In the genomic region with DNA sequence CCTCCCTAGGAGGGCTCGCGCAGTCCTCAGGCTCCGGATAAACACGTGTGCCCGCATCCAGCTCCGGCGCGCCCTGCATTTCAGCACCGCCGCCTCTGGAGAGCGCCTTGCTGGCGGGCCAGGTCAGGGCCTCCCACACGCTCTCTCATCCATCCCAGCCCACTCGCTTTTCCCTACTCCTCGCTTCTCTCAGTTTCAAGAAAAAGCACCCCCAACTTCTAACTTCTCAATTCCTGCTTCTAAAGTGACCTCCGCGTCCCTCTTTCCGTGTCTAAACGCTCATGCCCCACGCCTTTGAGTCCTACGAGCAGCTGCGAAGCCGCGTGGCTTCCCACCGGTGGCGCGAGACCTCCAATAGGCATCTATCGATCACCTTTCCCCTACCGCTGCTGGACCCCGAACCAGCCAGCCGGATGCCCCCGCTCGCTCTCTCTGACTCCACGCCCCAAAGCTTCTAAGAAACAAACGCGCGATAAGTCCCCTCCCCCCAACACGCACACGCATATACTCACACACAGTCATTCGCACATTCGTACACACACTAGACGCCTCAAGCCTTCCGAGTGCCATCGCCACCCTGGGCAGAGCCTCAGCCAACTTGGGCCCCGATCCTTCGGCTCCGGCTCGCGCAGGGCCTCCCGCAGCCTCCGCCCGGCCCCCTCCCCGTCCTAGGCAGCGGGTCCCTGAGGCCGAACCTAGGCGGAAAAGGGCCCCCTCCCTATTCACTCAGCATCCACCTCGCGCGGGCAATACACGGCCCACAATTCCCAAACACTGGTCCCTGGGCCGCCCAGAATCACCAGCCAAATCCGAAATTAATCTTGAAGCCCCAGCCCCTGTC, we compare ENCODE assay signal across 8 cellular contexts. TPM values are rescaled to one million over a fixed set of nuclear protein-coding genes. Genes with fewer than 3 reads are reported as not detected.
DNase-seq lines count a peak whose midpoint lies in the region; ATAC-seq and TF ChIP-seq lines count a peak whose summit lies in the region.

No MANE protein-coding gene starts in this region.

- H3K36me3 ChIP-seq in BE2C = no peaks in the 10 kb centered on the region
- H3K36me3 ChIP-seq in MG63 = no peaks in the 10 kb centered on the region
- H3K36me3 ChIP-seq in liver (ENCODE audit: control insufficient read depth in 4 of 4, insufficient read depth in 3 of 4, low read depth in 1 of 4, low read length in 3 of 4) = no peaks in the 10 kb centered on the region

- no peaks in the 10 kb centered on the region for H3K27me3 ChIP-seq in BE2C
- peaks cover 56% of the 10 kb centered on the region for H3K27me3 ChIP-seq in MG63
- peaks cover 3 to 16% (median 9%) of the 10 kb centered on the region in 4 donors for H3K27me3 ChIP-seq in liver (ENCODE audit: control insufficient read depth in 4 of 4, insufficient read depth in 4 of 4, low read length in 3 of 4)

- 8% methylated on average over 62 of the region's 62 CpGs for WGBS in liver

- no peak for TF ChIP-seq RAD21 in liver (IDR thresholded peaks at IDR 0.05)

- H3K9me3 ChIP-seq in BE2C (no peaks in the 10 kb centered on the region), MG63 (no peaks in the 10 kb centered on the region), liver (ENCODE audit: control insufficient read depth in 4 of 4, low read length in 3 of 4) (no peaks in the 10 kb centered on the region)

- H3K4me3 ChIP-seq in BE2C (ENCODE audit: low read depth, low read length) (peak overlapping the region; percentile 95), MG63 (no peak overlapping the region), liver (ENCODE audit: low read depth in 1 of 3, low read length in 3 of 3) (peak overlapping the region in 2 of 3 donors; percentile 35 to 43)

- DNase-seq in BE2C (peak; percentile 87), MG63 (peak; percentile 70), ecto neural progenitor cell (ENCODE audit: low spot score) (peak; percentile 87)
- DNase-seq in activated CD4-positive, alpha-beta T cell treated with anti-CD3 and anti-CD28 coated beads for 48 hours = peak; percentile 59
- DNase-seq in stimulated activated CD4-positive, alpha-beta T cell treated with anti-CD3 and anti-CD28 coated beads, Interleukin-2, amount 100 ng/mL, for 4 hours (ENCODE audit: low read depth) = peak; percentile 2

- H3K27ac ChIP-seq in liver (ENCODE audit: low read depth in 1 of 2, low read length in 2 of 2) = no peak overlapping the region

- no peak overlapping the region for H3K9ac ChIP-seq in liver (ENCODE audit: low read depth in 1 of 2, low read length in 2 of 2)

- ATAC-seq in GM18519 (IDR thresholded peaks at IDR 0.05; ENCODE audit: low FRiP score, unreplicated experiment) (no peak), HG03432 (IDR thresholded peaks at IDR 0.05; ENCODE audit: unreplicated experiment) (no peak)

- TF ChIP-seq CTCF in BE2C (IDR thresholded peaks at IDR 0.05; ENCODE audit: low read depth, low read length) (peak; percentile 38), liver (IDR thresholded peaks at IDR 0.05; ENCODE audit: low read depth, low read length, missing input control) (no peak)

- H3K4me1 ChIP-seq in BE2C (no peaks in the 10 kb centered on the region), liver (ENCODE audit: control insufficient read depth in 4 of 4, insufficient read depth in 4 of 4, low read length in 3 of 4) (peaks cover 9 to 18% (median 16%) of the 10 kb centered on the region in 4 donors)

TF ChIP-seq in liver, 16 proteins besides CTCF, POLR2A, EP300 and RAD21:
- TF ChIP-seq FOXA2 (IDR thresholded peaks at IDR 0.05) (no peak), RXRA (IDR thresholded peaks at IDR 0.05) (no peak), GABPA (IDR thresholded peaks at IDR 0.05 in 1 of 2, conservative IDR thresholded peaks at IDR 0.05 in 1 of 2) (no peak), EGR1 (IDR thresholded peaks at IDR 0.05; ENCODE audit: low read depth in 2 of 2) (no peak), TAF1 (conservative IDR thresholded peaks at IDR 0.05) (no peak), YY1 (IDR thresholded peaks at IDR 0.05) (no peak), HNF4A (conservative IDR thresholded peaks at IDR 0.05) (no peak), NR2F2 (IDR thresholded peaks at IDR 0.05) (peak; percentile 40), SP1 (IDR thresholded peaks at IDR 0.05) (no peak), JUND (IDR thresholded peaks at IDR 0.05) (no peak), HNF4G (IDR thresholded peaks at IDR 0.05) (no peak)
- TF ChIP-seq, protein P1, sequence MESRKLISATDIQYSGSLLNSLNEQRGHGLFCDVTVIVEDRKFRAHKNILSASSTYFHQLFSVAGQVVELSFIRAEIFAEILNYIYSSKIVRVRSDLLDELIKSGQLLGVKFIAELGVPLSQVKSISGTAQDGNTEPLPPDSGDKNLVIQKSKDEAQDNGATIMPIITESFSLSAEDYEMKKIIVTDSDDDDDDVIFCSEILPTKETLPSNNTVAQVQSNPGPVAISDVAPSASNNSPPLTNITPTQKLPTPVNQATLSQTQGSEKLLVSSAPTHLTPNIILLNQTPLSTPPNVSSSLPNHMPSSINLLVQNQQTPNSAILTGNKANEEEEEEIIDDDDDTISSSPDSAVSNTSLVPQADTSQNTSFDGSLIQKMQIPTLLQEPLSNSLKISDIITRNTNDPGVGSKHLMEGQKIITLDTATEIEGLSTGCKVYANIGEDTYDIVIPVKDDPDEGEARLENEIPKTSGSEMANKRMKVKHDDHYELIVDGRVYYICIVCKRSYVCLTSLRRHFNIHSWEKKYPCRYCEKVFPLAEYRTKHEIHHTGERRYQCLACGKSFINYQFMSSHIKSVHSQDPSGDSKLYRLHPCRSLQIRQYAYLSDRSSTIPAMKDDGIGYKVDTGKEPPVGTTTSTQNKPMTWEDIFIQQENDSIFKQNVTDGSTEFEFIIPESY (IDR thresholded peaks at IDR 0.05) = no peak
- TF ChIP-seq, protein P2, sequence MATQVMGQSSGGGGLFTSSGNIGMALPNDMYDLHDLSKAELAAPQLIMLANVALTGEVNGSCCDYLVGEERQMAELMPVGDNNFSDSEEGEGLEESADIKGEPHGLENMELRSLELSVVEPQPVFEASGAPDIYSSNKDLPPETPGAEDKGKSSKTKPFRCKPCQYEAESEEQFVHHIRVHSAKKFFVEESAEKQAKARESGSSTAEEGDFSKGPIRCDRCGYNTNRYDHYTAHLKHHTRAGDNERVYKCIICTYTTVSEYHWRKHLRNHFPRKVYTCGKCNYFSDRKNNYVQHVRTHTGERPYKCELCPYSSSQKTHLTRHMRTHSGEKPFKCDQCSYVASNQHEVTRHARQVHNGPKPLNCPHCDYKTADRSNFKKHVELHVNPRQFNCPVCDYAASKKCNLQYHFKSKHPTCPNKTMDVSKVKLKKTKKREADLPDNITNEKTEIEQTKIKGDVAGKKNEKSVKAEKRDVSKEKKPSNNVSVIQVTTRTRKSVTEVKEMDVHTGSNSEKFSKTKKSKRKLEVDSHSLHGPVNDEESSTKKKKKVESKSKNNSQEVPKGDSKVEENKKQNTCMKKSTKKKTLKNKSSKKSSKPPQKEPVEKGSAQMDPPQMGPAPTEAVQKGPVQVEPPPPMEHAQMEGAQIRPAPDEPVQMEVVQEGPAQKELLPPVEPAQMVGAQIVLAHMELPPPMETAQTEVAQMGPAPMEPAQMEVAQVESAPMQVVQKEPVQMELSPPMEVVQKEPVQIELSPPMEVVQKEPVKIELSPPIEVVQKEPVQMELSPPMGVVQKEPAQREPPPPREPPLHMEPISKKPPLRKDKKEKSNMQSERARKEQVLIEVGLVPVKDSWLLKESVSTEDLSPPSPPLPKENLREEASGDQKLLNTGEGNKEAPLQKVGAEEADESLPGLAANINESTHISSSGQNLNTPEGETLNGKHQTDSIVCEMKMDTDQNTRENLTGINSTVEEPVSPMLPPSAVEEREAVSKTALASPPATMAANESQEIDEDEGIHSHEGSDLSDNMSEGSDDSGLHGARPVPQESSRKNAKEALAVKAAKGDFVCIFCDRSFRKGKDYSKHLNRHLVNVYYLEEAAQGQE (IDR thresholded peaks at IDR 0.05) = peak; percentile 100
- TF ChIP-seq, protein P3, sequence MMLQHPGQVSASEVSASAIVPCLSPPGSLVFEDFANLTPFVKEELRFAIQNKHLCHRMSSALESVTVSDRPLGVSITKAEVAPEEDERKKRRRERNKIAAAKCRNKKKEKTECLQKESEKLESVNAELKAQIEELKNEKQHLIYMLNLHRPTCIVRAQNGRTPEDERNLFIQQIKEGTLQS (IDR thresholded peaks at IDR 0.05) = no peak
- TF ChIP-seq, protein P4, sequence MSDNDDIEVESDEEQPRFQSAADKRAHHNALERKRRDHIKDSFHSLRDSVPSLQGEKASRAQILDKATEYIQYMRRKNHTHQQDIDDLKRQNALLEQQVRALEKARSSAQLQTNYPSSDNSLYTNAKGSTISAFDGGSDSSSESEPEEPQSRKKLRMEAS (IDR thresholded peaks at IDR 0.05) = no peak

RNA-seq across cellular contexts. Expression of a gene that starts 1.1 kb away (rescaled TPM):
- polyA plus RNA-seq in BE2C (2012; ENCODE audit: insufficient read depth, insufficient read length, low read depth) = 42.4 TPM
- 0.07 TPM in 1 of 2 replicates, not detected in the other for total RNA-seq in MG63 (2014; rRNA removed; shearing (Covaris generic); ENCODE audit: low replicate concordance)
- total RNA-seq in liver = under 1 TPM; under 0.01 to 0.05 TPM
- under 1 TPM in 1 of 2 donors, not detected in 1; 0.07 TPM for polyA plus RNA-seq in liver

RNA-seq across cellular contexts. Expression of a gene that starts 55.2 kb away (rescaled TPM):
- 46.9 TPM for polyA plus RNA-seq in BE2C (2012; ENCODE audit: insufficient read depth, insufficient read length, low read depth)
- 28.2 and 86.2 TPM in 2 replicates for total RNA-seq in MG63 (2014; rRNA removed; shearing (Covaris generic); ENCODE audit: low replicate concordance)
- 10 to 100 TPM; 14.2 to 28.7 TPM for total RNA-seq in liver
- polyA plus RNA-seq in liver = 10 to 100 TPM in 1 of 2 donors, 1 to 10 TPM in 1; 9.5 to 13.0 TPM

Comparison
In these comparisons a context has a peak if more than half of its experiments do, and no peak if none do; other contexts are left out.
1. DNase-seq: peak in every context shown above with its lines; median percentile 87 in BE2C; 87 in ecto neural progenitor cell; 70 in MG63; 59 in activated CD4-positive, alpha-beta T cell treated with anti-CD3 and anti-CD28 coated beads for 48 hours; 2 in stimulated activated CD4-positive, alpha-beta T cell treated with anti-CD3 and anti-CD28 coated beads, Interleukin-2, amount 100 ng/mL, for 4 hours.